Comparison of ENCODE assay signal across 21 cellular contexts in the genomic region with DNA sequence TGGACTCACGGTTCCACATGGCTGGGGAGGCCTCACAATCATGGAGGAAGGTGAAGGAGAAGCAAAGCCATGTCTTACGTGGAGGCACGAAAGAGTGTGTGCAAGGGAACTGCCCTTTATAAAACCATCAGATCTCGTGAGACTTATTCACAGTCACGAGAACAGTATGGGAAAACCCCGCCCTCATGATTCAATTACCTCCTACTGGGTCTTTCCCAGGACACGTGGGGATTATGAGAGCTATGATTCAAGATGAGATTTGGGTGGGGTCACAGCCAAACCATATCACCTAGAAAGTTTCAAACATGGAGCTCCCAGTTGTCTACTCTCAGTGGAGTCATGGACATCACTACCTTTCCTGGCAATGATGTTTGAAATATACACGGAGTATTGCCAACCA. TPM values are rescaled to one million over a fixed set of nuclear protein-coding genes. Genes with fewer than 3 reads are reported as not detected.
DNase-seq lines count a peak whose midpoint lies in the region; ATAC-seq and TF ChIP-seq lines count a peak whose summit lies in the region.
"Had no signal": no experiment of that assay in that cellular context is flagged by ENCODE, and none has a peak within 500 bp of the region (broad histone marks: within the 10 kb centered on the region; RNA-seq: fewer than 3 reads in every experiment).

No MANE protein-coding gene starts in this region.

- POLR2A ChIA-PET in HCT116 (lab: Charles Lee): no interaction called here

- TF ChIP-seq CTCF in HCT116 (IDR thresholded peaks at IDR 0.05 in 2 of 3, conservative IDR thresholded peaks at IDR 0.05 in 1 of 3; ENCODE audit: borderline replicate concordance in 1 of 3, insufficient read depth in 1 of 3, low read depth in 2 of 3, low read length in 2 of 3): no peak

- CTCF ChIA-PET in HCT116 (lab: Charles Lee): interaction anchor here (1.0 kb wide), 1 partner anchor 19 kb away, joined by 3 read pairs; no protein-coding TSS in a partner anchor

- no peaks in the 10 kb centered on the region for H3K9me2 ChIP-seq in HCT116 (ENCODE audit: insufficient read depth)

- TF ChIP-seq RAD21 in HCT116 (IDR thresholded peaks at IDR 0.05; ENCODE audit: low read depth): no peak

- ATAC-seq in activated CD4-positive, CD25-positive, alpha-beta regulatory T cell treated with anti-CD3 and anti-CD28 coated beads, Interleukin-2, amount 50 U/mL, for 24 hours: peak; percentile 48 to 73
- 0 out of 2 replicates have a peak, but pooled peaks have one; percentile 14 for ATAC-seq in HCT116
- ATAC-seq: esophagus mucosa, heart left ventricle had no signal

- no peak for TF ChIP-seq POLR2A in HCT116 (IDR thresholded peaks at IDR 0.05; ENCODE audit: borderline replicate concordance, extremely low read depth, insufficient read depth, insufficient read length)

- peak overlapping the region; percentile 15 for H2AFZ ChIP-seq in HCT116 (ENCODE audit: low read depth, low read length, poor library complexity, severe bottlenecking)

- H3K36me3 ChIP-seq in HCT116 (ENCODE audit: control insufficient read depth in 1 of 2, insufficient read depth in 2 of 2, low read length in 2 of 2): no peaks in the 10 kb centered on the region
- H3K36me3 ChIP-seq: BLaER1 treated with 17β-estradiol and CSF1 and Interleukin-3, amounts not matched to agents 10 nM and 100 nM; brain microvascular endothelial cell; heart left ventricle; tibial nerve had no signal

- no peaks in the 10 kb centered on the region for H3K79me2 ChIP-seq in HCT116 (ENCODE audit: insufficient read depth, low read length)

- no peaks in the 10 kb centered on the region for H3K27me3 ChIP-seq in HCT116 (ENCODE audit: insufficient read depth, low read length)
- H3K27me3 ChIP-seq: BLaER1 treated with 17β-estradiol and CSF1 and Interleukin-3, amounts not matched to agents 10 nM and 100 nM; brain microvascular endothelial cell; heart left ventricle; tibial nerve had no signal

- no peak for DNase-seq in activated CD4-positive, CD25-positive, alpha-beta regulatory T cell (lab: John Stamatoyannopoulos, UW)
- no peak for DNase-seq in HCT116 (ENCODE audit: low read depth, low spot score)
- DNase-seq in activated T-helper 9 cell treated with anti-CD3 and anti-CD28 coated beads, Interleukin-2, amount 50 U/mL, for 16 hours (ENCODE audit: low read depth): peak; percentile 18
- DNase-seq in stimulated activated CD4-positive, alpha-beta T cell treated with anti-CD3 and anti-CD28 coated beads, Interleukin-2, amount 100 ng/mL, for 24 hours: peak; percentile 28 to 53
- no peak for DNase-seq in SW480 (ENCODE audit: low spot score)
- DNase-seq in head of caudate nucleus: no peak
- no peak for DNase-seq in DMS153 (lab: John Stamatoyannopoulos, UW)
- DNase-seq: 8988T; activated CD4-positive, alpha-beta T cell treated with anti-CD3 and anti-CD28 coated beads for 1 hour; brain microvascular endothelial cell; DMS 273 treated with DMSO at 0.1 percent for 48 hours; H9; heart left ventricle; islet precursor cell; midbrain; NCI-H1417; NCI-H2227 treated with DMSO at 0.1 percent for 48 hours had no signal

- H3K9me3 ChIP-seq in HCT116 (ENCODE audit: control insufficient read depth in 1 of 2, insufficient read depth in 1 of 2, low read depth in 1 of 2, low read length in 2 of 2): no peaks in the 10 kb centered on the region
- H3K9me3 ChIP-seq: BLaER1 treated with 17β-estradiol and CSF1 and Interleukin-3, amounts not matched to agents 10 nM and 100 nM; heart left ventricle; tibial nerve had no signal

- no peak overlapping the region for H3K27ac ChIP-seq in HCT116 (ENCODE audit: low read depth, low read length)
- H3K27ac ChIP-seq: BLaER1 treated with 17β-estradiol and CSF1 and Interleukin-3, amounts not matched to agents 10 nM and 100 nM; brain microvascular endothelial cell; heart left ventricle; tibial nerve had no signal

- H3K4me1 ChIP-seq in HCT116 (ENCODE audit: control insufficient read depth in 1 of 2, insufficient read depth in 2 of 2, low read length in 2 of 2): peaks cover 0 to 7% of the 10 kb centered on the region in 2 experiments; a peak in 2 of 4 replicates

- H3K4me3 ChIP-seq in HCT116 (replicated peaks in 1 of 2; ENCODE audit: low read depth in 1 of 2, low read length in 2 of 2): no peak overlapping the region
- H3K4me3 ChIP-seq: BLaER1 treated with 17β-estradiol and CSF1 and Interleukin-3, amounts not matched to agents 10 nM and 100 nM; heart left ventricle; tibial nerve had no signal

- H4K20me1 ChIP-seq in HCT116 (ENCODE audit: insufficient read depth): no peaks in the 10 kb centered on the region
- H4K20me1 ChIP-seq: BLaER1 treated with 17β-estradiol and CSF1 and Interleukin-3, amounts not matched to agents 10 nM and 100 nM had no signal

- RAD21 ChIA-PET in HCT116 (lab: Charles Lee; ENCODE audit: low non-redundant PET in 1 of 2, low total read pairs in 2 of 2, uncharacterized antibody in 2 of 2, unreplicated experiment in 2 of 2): no interaction called here

- no TSS peak for BruUV-seq in HCT116 (replicated peaks; lab: Mats Ljungman, UMichigan)

- no peak overlapping the region for H3K4me2 ChIP-seq in HCT116 (ENCODE audit: low read length)
- H3K4me2 ChIP-seq: BLaER1 treated with 17β-estradiol and CSF1 and Interleukin-3, amounts not matched to agents 10 nM and 100 nM had no signal

- no peak overlapping the region for H3K9ac ChIP-seq in HCT116 (ENCODE audit: low read length)
- H3K9ac ChIP-seq: BLaER1 treated with 17β-estradiol and CSF1 and Interleukin-3, amounts not matched to agents 10 nM and 100 nM had no signal

- intact Hi-C loops in HCT116 (cut with micrococcal nuclease) (no loop called here), head of caudate nucleus (cut with DNase I) (no loop called here)

TF ChIP-seq in HCT116, 20 proteins besides CTCF, POLR2A, EP300 and RAD21:
- no peak for TF ChIP-seq EZH2 (IDR thresholded peaks at IDR 0.05)

RNA-seq across cellular contexts. Expression of a gene that starts 49.6 kb away (rescaled TPM):
- 224 TPM for total RNA-seq in HCT116 (2021; ENCODE audit: unreplicated experiment)
- polyA plus RNA-seq in HCT116 (2012): 49.2 and 56.9 TPM in 2 replicates

Comparison
In these comparisons a context has a peak if more than half of its experiments do, and no peak if none do; other contexts are left out.
1. DNase-seq: peak in activated T-helper 9 cell treated with anti-CD3 and anti-CD28 coated beads, Interleukin-2, amount 50 U/mL, for 16 hours (single experiment) and stimulated activated CD4-positive, alpha-beta T cell treated with anti-CD3 and anti-CD28 coated beads, Interleukin-2, amount 100 ng/mL, for 24 hours (2 of 2); none in activated CD4-positive, CD25-positive, alpha-beta regulatory T cell (0 of 4), HCT116 (single experiment), SW480 (single experiment), head of caudate nucleus (0 of 42) and DMS153 (single experiment).